18 cellular contexts compared by ENCODE assay signal in genomic region chr18:73881396-73881795, GRCh38.
DNase-seq lines count a peak whose midpoint lies in the region; TF ChIP-seq lines count a peak whose summit lies in the region.
"Had no signal": no experiment of that assay in that cellular context is flagged by ENCODE, and none has a peak within 500 bp of the region (broad histone marks: within the 10 kb centered on the region; RNA-seq: fewer than 3 reads in every experiment).

No MANE protein-coding gene starts in this region.

- H3K27me3 ChIP-seq in H7 (ENCODE audit: control insufficient read depth, insufficient read depth, low read length) = no peaks in the 10 kb centered on the region
- H3K27me3 ChIP-seq: MG63 had no signal

- no peak for TF ChIP-seq CTCF in C4-2B (conservative IDR thresholded peaks at IDR 0.05)
- no peak for TF ChIP-seq CTCF in LNCaP clone FGC (IDR thresholded peaks at IDR 0.05; ENCODE audit: control insufficient read depth, extremely low read depth, insufficient read depth)
- no peak for TF ChIP-seq CTCF in cardiac fibroblast (IDR thresholded peaks at IDR 0.05; ENCODE audit: low read depth, low read length)
- no peak for TF ChIP-seq CTCF in foreskin fibroblast (IDR thresholded peaks at IDR 0.05; ENCODE audit: low read depth, low read length)
- no peak for TF ChIP-seq CTCF in GM20000 (IDR thresholded peaks at IDR 0.05; ENCODE audit: extremely low read depth, missing control alignments)

- DNase-seq in LNCaP clone FGC (ENCODE audit: low read depth) = peak; percentile 46
- DNase-seq in cardiac fibroblast (ENCODE audit: low read depth in 2 of 2) = peak; percentile 26 to 43
- peak; percentile 33 to 51 for DNase-seq in foreskin fibroblast
- DNase-seq in NCI-H526 (lab: John Stamatoyannopoulos, UW) = no peak
- no peak for DNase-seq in H7
- DNase-seq in NCI-H2171 (lab: John Stamatoyannopoulos, UW) = no peak
- no peak for DNase-seq in GM20000 (ENCODE audit: low spot score)
- DNase-seq: MG63; NCI-H1417; NCI-H187; NCI-H2107; NCI-H510A; NCI-H748 treated with DMSO at 0.1 percent for 48 hours; NK-92 treated with Interleukin-12 subunit alpha and Interleukin-12 subunit beta, amount 100 ng/mL, for 24 hours; SIG-M5; SK-N-SH had no signal

- no peak overlapping the region for H3K4me3 ChIP-seq in LNCaP clone FGC (ENCODE audit: low read depth, low read length)
- H3K4me3 ChIP-seq in cardiac fibroblast (replicated peaks in 1 of 2; ENCODE audit: low read depth in 2 of 2, low read length in 2 of 2) = no peak overlapping the region
- no peak overlapping the region for H3K4me3 ChIP-seq in foreskin fibroblast (ENCODE audit: low read depth in 1 of 2, low read length in 2 of 2)
- no peak overlapping the region for H3K4me3 ChIP-seq in H7 (ENCODE audit: insufficient read depth, low read depth, low read length)
- H3K4me3 ChIP-seq: GM23338, MG63 had no signal

- H3K36me3 ChIP-seq in H7 (replicated peaks; ENCODE audit: control insufficient read depth, insufficient read depth, low read length) = no peaks in the 10 kb centered on the region
- H3K36me3 ChIP-seq: MG63 had no signal

- H3K27ac ChIP-seq in C4-2B = peak overlapping the region; percentile 55; the same call in 1 of the 2 replicates

Comparison
In these comparisons a context has a peak if more than half of its experiments do, and no peak if none do; other contexts are left out.
1. DNase-seq: peak in LNCaP clone FGC (single experiment), cardiac fibroblast (2 of 2) and foreskin fibroblast (2 of 2); none in NCI-H526 (0 of 2), H7 (single experiment), NCI-H2171 (single experiment) and GM20000 (single experiment).